Comparison of ENCODE assay signal across 3 cellular contexts in the genomic region with DNA sequence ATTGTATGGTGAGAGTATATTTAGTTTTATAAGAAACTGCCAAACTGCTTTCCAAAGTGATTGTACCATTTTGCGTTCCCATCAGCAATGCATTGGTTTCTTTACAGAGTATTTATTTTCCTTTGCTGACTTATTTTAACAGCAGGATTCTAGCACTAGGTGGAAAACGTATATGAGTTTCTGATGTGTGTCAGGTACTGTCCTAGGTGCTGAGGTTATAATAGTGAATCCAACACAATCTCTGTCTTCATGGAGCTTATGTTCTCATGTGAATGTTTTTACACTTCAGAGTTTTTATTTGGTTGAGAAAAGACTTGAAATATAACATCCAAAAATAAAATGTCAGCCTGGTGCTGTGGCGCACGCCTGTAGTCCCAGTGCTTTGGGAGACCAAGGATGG.
TF ChIP-seq lines count a peak whose summit lies in the region.

No MANE protein-coding gene starts in this region.

TF ChIP-seq in SK-N-SH, 30 proteins besides CTCF, POLR2A, EP300 and RAD21 (continued from another document):
- TF ChIP-seq, protein P1, sequence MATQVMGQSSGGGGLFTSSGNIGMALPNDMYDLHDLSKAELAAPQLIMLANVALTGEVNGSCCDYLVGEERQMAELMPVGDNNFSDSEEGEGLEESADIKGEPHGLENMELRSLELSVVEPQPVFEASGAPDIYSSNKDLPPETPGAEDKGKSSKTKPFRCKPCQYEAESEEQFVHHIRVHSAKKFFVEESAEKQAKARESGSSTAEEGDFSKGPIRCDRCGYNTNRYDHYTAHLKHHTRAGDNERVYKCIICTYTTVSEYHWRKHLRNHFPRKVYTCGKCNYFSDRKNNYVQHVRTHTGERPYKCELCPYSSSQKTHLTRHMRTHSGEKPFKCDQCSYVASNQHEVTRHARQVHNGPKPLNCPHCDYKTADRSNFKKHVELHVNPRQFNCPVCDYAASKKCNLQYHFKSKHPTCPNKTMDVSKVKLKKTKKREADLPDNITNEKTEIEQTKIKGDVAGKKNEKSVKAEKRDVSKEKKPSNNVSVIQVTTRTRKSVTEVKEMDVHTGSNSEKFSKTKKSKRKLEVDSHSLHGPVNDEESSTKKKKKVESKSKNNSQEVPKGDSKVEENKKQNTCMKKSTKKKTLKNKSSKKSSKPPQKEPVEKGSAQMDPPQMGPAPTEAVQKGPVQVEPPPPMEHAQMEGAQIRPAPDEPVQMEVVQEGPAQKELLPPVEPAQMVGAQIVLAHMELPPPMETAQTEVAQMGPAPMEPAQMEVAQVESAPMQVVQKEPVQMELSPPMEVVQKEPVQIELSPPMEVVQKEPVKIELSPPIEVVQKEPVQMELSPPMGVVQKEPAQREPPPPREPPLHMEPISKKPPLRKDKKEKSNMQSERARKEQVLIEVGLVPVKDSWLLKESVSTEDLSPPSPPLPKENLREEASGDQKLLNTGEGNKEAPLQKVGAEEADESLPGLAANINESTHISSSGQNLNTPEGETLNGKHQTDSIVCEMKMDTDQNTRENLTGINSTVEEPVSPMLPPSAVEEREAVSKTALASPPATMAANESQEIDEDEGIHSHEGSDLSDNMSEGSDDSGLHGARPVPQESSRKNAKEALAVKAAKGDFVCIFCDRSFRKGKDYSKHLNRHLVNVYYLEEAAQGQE (IDR thresholded peaks at IDR 0.05; ENCODE audit: low read depth, low read length), result 0 out of 2 replicates have a peak, but pooled peaks have one; percentile 36

TF ChIP-seq in SK-N-SH treated with all-trans-retinoic acid at 6 μM for 48 hours, 23 proteins besides CTCF, POLR2A, EP300 and RAD21 (continued from another document):
- TF ChIP-seq, protein P2, sequence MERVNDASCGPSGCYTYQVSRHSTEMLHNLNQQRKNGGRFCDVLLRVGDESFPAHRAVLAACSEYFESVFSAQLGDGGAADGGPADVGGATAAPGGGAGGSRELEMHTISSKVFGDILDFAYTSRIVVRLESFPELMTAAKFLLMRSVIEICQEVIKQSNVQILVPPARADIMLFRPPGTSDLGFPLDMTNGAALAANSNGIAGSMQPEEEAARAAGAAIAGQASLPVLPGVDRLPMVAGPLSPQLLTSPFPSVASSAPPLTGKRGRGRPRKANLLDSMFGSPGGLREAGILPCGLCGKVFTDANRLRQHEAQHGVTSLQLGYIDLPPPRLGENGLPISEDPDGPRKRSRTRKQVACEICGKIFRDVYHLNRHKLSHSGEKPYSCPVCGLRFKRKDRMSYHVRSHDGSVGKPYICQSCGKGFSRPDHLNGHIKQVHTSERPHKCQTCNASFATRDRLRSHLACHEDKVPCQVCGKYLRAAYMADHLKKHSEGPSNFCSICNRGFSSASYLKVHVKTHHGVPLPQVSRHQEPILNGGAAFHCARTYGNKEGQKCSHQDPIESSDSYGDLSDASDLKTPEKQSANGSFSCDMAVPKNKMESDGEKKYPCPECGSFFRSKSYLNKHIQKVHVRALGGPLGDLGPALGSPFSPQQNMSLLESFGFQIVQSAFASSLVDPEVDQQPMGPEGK (CRISPR knock-in tag; IDR thresholded peaks at IDR 0.05; ENCODE audit: borderline replicate concordance), result no peak
- no peak for TF ChIP-seq ESRRG (CRISPR knock-in tag; IDR thresholded peaks at IDR 0.05)
- no peak for TF ChIP-seq ISL1 (CRISPR knock-in tag; IDR thresholded peaks at IDR 0.05)
- no peak for TF ChIP-seq SNAI2 (CRISPR knock-in tag; IDR thresholded peaks at IDR 0.05)
- TF ChIP-seq ARNTL (CRISPR knock-in tag; IDR thresholded peaks at IDR 0.05; ENCODE audit: borderline replicate concordance, low read depth), result no peak
- no peak for TF ChIP-seq GLIS3 (CRISPR knock-in tag; IDR thresholded peaks at IDR 0.05)
- TF ChIP-seq ZNF565 (CRISPR knock-in tag; conservative IDR thresholded peaks at IDR 0.05; ENCODE audit: low read depth), result no peak
- no peak for TF ChIP-seq PPARA (CRISPR knock-in tag; IDR thresholded peaks at IDR 0.05; ENCODE audit: borderline replicate concordance)
- no peak for TF ChIP-seq TOX (CRISPR knock-in tag; IDR thresholded peaks at IDR 0.05; ENCODE audit: borderline replicate concordance)
- TF ChIP-seq ZFP30 (CRISPR knock-in tag; IDR thresholded peaks at IDR 0.05), result no peak
- TF ChIP-seq, protein P3, sequence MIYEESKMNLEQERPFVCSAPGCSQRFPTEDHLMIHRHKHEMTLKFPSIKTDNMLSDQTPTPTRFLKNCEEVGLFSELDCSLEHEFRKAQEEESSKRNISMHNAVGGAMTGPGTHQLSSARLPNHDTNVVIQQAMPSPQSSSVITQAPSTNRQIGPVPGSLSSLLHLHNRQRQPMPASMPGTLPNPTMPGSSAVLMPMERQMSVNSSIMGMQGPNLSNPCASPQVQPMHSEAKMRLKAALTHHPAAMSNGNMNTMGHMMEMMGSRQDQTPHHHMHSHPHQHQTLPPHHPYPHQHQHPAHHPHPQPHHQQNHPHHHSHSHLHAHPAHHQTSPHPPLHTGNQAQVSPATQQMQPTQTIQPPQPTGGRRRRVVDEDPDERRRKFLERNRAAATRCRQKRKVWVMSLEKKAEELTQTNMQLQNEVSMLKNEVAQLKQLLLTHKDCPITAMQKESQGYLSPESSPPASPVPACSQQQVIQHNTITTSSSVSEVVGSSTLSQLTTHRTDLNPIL (CRISPR knock-in tag; IDR thresholded peaks at IDR 0.05; ENCODE audit: low read depth), result no peak
- TF ChIP-seq, protein P4, sequence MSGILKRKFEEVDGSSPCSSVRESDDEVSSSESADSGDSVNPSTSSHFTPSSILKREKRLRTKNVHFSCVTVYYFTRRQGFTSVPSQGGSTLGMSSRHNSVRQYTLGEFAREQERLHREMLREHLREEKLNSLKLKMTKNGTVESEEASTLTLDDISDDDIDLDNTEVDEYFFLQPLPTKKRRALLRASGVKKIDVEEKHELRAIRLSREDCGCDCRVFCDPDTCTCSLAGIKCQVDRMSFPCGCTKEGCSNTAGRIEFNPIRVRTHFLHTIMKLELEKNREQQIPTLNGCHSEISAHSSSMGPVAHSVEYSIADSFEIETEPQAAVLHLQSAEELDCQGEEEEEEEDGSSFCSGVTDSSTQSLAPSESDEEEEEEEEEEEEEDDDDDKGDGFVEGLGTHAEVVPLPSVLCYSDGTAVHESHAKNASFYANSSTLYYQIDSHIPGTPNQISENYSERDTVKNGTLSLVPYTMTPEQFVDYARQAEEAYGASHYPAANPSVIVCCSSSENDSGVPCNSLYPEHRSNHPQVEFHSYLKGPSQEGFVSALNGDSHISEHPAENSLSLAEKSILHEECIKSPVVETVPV (CRISPR knock-in tag; IDR thresholded peaks at IDR 0.05), result no peak
- no peak for TF ChIP-seq ZC3H10 (CRISPR knock-in tag; IDR thresholded peaks at IDR 0.05)
- no peak for TF ChIP-seq TCF4 (CRISPR knock-in tag; IDR thresholded peaks at IDR 0.05; ENCODE audit: borderline replicate concordance)
- no peak for TF ChIP-seq ZNF70 (CRISPR knock-in tag; IDR thresholded peaks at IDR 0.05)
TF ChIP-seq in SK-N-SH treated with all-trans-retinoic acid at 6 μM for 48 hours: peak in this region for 0.

TF ChIP-seq in HEK293, 187 proteins besides CTCF, POLR2A, EP300 and RAD21:
- TF ChIP-seq, protein P1 (tag by site-specific recombination; IDR thresholded peaks at IDR 0.05), result peak; percentile 59
- TF ChIP-seq ZNF341 (tag by site-specific recombination; IDR thresholded peaks at IDR 0.05; ENCODE audit: low read depth) (no peak), ZNF664 (tag by site-specific recombination; IDR thresholded peaks at IDR 0.05) (no peak), PRDM1 (tag by site-specific recombination; IDR thresholded peaks at IDR 0.05) (no peak)
